ENCODE assay signal across 1 cellular context in genomic region chr18:45255142-45255890, GRCh38.
TF ChIP-seq lines count a peak whose summit lies in the region.

No MANE protein-coding gene starts in this region.

TF ChIP-seq in GM23338, 12 proteins besides CTCF, POLR2A, EP300 and RAD21 (continued from another document):
- TF ChIP-seq JUNB (IDR thresholded peaks at IDR 0.05; ENCODE audit: unreplicated experiment) (no peak), ZNF114 (CRISPR knock-in tag; IDR thresholded peaks at IDR 0.05) (no peak), STAT1 (IDR thresholded peaks at IDR 0.05; ENCODE audit: unreplicated experiment) (no peak)
